In the genomic region with DNA sequence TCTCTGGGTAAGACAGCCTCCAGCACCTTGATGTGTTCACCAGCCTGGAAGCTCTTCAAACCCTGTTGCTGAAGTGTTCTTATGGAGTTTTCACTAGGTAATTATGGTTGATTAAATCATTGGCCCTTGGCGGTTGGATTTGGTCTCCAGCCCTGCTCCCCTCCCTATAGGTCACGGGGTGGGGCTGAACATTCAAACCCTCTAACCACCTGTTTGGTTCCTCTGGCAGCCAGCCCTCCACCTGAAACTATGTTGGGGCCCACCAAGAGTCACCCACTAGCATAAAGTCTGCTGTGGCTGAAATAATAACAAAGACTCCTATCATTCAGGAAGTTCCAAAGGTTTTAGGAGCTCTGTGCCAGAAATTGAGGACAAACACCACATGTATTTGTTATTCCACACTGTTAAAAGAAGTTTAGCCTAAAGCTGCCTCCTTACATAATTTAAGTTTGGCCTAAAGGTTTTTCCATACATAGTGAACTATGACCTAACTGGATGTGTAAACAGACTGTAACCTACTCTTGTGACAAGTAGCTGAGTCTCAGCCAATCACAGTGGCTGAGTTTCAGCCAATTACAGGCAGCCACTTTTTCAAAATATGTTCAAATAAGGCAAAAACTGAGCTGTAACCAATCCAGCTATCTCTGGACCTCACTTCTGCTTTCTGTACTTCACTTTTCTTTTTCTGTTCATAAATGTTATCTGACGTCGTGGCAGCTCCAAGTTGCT, we compare ENCODE assay signal across 12 cellular contexts. TPM values are rescaled to one million over a fixed set of nuclear protein-coding genes. Genes with fewer than 3 reads are reported as not detected.
DNase-seq lines count a peak whose midpoint lies in the region; ATAC-seq and TF ChIP-seq lines count a peak whose summit lies in the region.
"Had no signal": no experiment of that assay in that cellular context is flagged by ENCODE, and none has a peak within 500 bp of the region (broad histone marks: within the 10 kb centered on the region; RNA-seq: fewer than 3 reads in every experiment).

No MANE protein-coding gene starts in this region.

- H3K79me2 ChIP-seq in smooth muscle cell (ENCODE audit: low read depth), result no peaks in the 10 kb centered on the region

- H3K9me3 ChIP-seq in smooth muscle cell (replicated peaks; ENCODE audit: low read depth), result no peaks in the 10 kb centered on the region
- no peaks in the 10 kb centered on the region for H3K9me3 ChIP-seq in effector memory CD4-positive, alpha-beta T cell (ENCODE audit: control insufficient read depth, low read length)
- H3K9me3 ChIP-seq: body of pancreas had no signal

- no peaks in the 10 kb centered on the region for H4K20me1 ChIP-seq in smooth muscle cell (ENCODE audit: low read depth)

- DNase-seq in HT1080 (ENCODE audit: low read depth) (peak; percentile 14), fibroblast of mammary gland (ENCODE audit: low read depth) (peak; percentile 7), smooth muscle cell (lab: John Stamatoyannopoulos, UW; ENCODE audit: unreplicated experiment) (no peak), kidney glomerular epithelial cell (lab: John Stamatoyannopoulos, UW) (no peak), NCI-H146 treated with DMSO at 0.1 percent for 48 hours (lab: John Stamatoyannopoulos, UW; ENCODE audit: unreplicated experiment) (no peak)
- no peak for DNase-seq in effector memory CD4-positive, alpha-beta T cell
- DNase-seq: activated CD4-positive, CD25-positive, alpha-beta regulatory T cell; NCI-H2081 treated with DMSO at 0.1 percent for 48 hours had no signal

- peak overlapping the region; percentile 65 for H2AFZ ChIP-seq in smooth muscle cell (ENCODE audit: low read depth)

- H3F3A ChIP-seq in smooth muscle cell (ENCODE audit: low read depth), result peaks cover 5% of the 10 kb centered on the region

- no peak overlapping the region for H3K9ac ChIP-seq in smooth muscle cell (ENCODE audit: low read depth)

- no peak overlapping the region for H3K4me3 ChIP-seq in fibroblast of mammary gland (ENCODE audit: control insufficient read depth, low read depth, low read length)
- no peak overlapping the region for H3K4me3 ChIP-seq in smooth muscle cell
- no peak overlapping the region for H3K4me3 ChIP-seq in effector memory CD4-positive, alpha-beta T cell (ENCODE audit: insufficient read depth, low read depth, low read length, poor library complexity, severe bottlenecking)
- H3K4me3 ChIP-seq: body of pancreas had no signal

- H3K27ac ChIP-seq in smooth muscle cell (ENCODE audit: low read depth), result no peak overlapping the region
- no peak overlapping the region for H3K27ac ChIP-seq in effector memory CD4-positive, alpha-beta T cell (ENCODE audit: insufficient read depth, low read length, poor library complexity, severe bottlenecking)
- H3K27ac ChIP-seq: body of pancreas had no signal

- 74% methylated on average over 4 of the region's 4 CpGs for WGBS in smooth muscle cell (ENCODE audit: low lambda C conversion rate)

- no peaks in the 10 kb centered on the region for H3K27me3 ChIP-seq in smooth muscle cell (ENCODE audit: low read depth)
- H3K27me3 ChIP-seq in effector memory CD4-positive, alpha-beta T cell (replicated peaks; ENCODE audit: control insufficient read depth, insufficient read depth, low read length, poor library complexity, severe bottlenecking), result no peaks in the 10 kb centered on the region
- H3K27me3 ChIP-seq: body of pancreas had no signal

- TF ChIP-seq CTCF in fibroblast of mammary gland (conservative IDR thresholded peaks at IDR 0.05; ENCODE audit: control insufficient read depth, insufficient read depth, low read depth, low read length) (no peak), smooth muscle cell (IDR thresholded peaks at IDR 0.05; ENCODE audit: borderline replicate concordance, insufficient read depth, poor library complexity, severe bottlenecking) (no peak)

- no peak overlapping the region for H3K4me2 ChIP-seq in smooth muscle cell

- H3K4me1 ChIP-seq in smooth muscle cell (ENCODE audit: low read depth), result peaks cover 9% of the 10 kb centered on the region
- no peaks in the 10 kb centered on the region for H3K4me1 ChIP-seq in effector memory CD4-positive, alpha-beta T cell (ENCODE audit: control insufficient read depth, insufficient read depth, low read length, poor library complexity, severe bottlenecking)
- H3K4me1 ChIP-seq: body of pancreas had no signal

- ATAC-seq in GM21367 (IDR thresholded peaks at IDR 0.05; ENCODE audit: unreplicated experiment) (peak; percentile 58), GM19463 (IDR thresholded peaks at IDR 0.05; ENCODE audit: unreplicated experiment) (no peak)
- ATAC-seq: body of pancreas had no signal

- no peaks in the 10 kb centered on the region for H3K36me3 ChIP-seq in smooth muscle cell (ENCODE audit: low read depth)
- no peaks in the 10 kb centered on the region for H3K36me3 ChIP-seq in effector memory CD4-positive, alpha-beta T cell (ENCODE audit: control insufficient read depth, insufficient read depth, low read length)

RNA-seq across cellular contexts. Expression of gene TMEM252, which starts 34.8 kb away (rescaled TPM):
- not detected in 2 replicates for total RNA-seq in HT1080 (2014; rRNA removed; shearing (Covaris generic))
- not detected in 2 replicates for polyA plus RNA-seq in HT1080 (2015; cell fraction: cytosol; rRNA removed)
- polyA plus RNA-seq in HT1080 (2015; cell fraction: nucleus; rRNA removed), result not detected in 2 replicates
- not detected in 2 replicates for total RNA-seq in smooth muscle cell
- not detected in 2 replicates for polyA plus RNA-seq in smooth muscle cell
- total RNA-seq: body of pancreas had no signal
- polyA plus RNA-seq: thymus had no signal

Comparison
In these comparisons a context has a peak if more than half of its experiments do, and no peak if none do; other contexts are left out.
1. DNase-seq: peak in HT1080 (single experiment) and fibroblast of mammary gland (single experiment); none in smooth muscle cell (single experiment), kidney glomerular epithelial cell (single experiment), effector memory CD4-positive, alpha-beta T cell (0 of 3) and NCI-H146 treated with DMSO at 0.1 percent for 48 hours (single experiment).